In genomic region chrX:25523574-25523973, GRCh38 we compare ENCODE assay signal across 8 cellular contexts.
DNase-seq lines count a peak whose midpoint lies in the region; ATAC-seq and TF ChIP-seq lines count a peak whose summit lies in the region.

No MANE protein-coding gene starts in this region.

- DNase-seq in activated CD4-positive, alpha-beta T cell treated with anti-CD3 and anti-CD28 coated beads for 36 hours: peak; percentile 5
- no peak for DNase-seq in activated CD4-positive, alpha-beta T cell treated with anti-CD3 and anti-CD28 coated beads for 4 hours
- peak; percentile 56 for DNase-seq in NCI-H345 (lab: John Stamatoyannopoulos, UW)
- peak; percentile 38 for DNase-seq in dedifferentiated amniotic fluid mesenchymal stem cell (ENCODE audit: extremely low spot score)
- DNase-seq in osteocyte (ENCODE audit: extremely low spot score, unreplicated experiment): no peak
- no peak for DNase-seq in T-helper 17 cell
- DNase-seq in stimulated activated CD4-positive, alpha-beta T cell treated with anti-CD3 and anti-CD28 coated beads, Interleukin-2, amount 100 ng/mL, for 48 hours: no peak

- H3K4me1 Mint-ChIP-seq in activated CD4-positive, alpha-beta T cell treated with anti-CD3 and anti-CD28 coated beads for 36 hours: no peaks in the 10 kb centered on the region
- H3K4me1 Mint-ChIP-seq in osteocyte (ENCODE audit: unreplicated experiment) (peaks cover 1% of the 10 kb centered on the region), T-helper 17 cell (no peaks in the 10 kb centered on the region)

- ATAC-seq in activated CD4-positive, alpha-beta T cell treated with anti-CD3 and anti-CD28 coated beads for 36 hours: no peak
- ATAC-seq in T-helper 17 cell: no peak
- no peak for ATAC-seq in HG02678 (IDR thresholded peaks at IDR 0.05; ENCODE audit: unreplicated experiment)

- peak; percentile 52 for TF ChIP-seq CTCF in osteocyte (IDR thresholded peaks at IDR 0.05)

- no peaks in the 10 kb centered on the region for H3K36me3 Mint-ChIP-seq in activated CD4-positive, alpha-beta T cell treated with anti-CD3 and anti-CD28 coated beads for 36 hours (ENCODE audit: low read depth)
- H3K36me3 Mint-ChIP-seq in osteocyte (ENCODE audit: unreplicated experiment) (no peaks in the 10 kb centered on the region), T-helper 17 cell (ENCODE audit: low read depth) (no peaks in the 10 kb centered on the region)

- H3K4me3 Mint-ChIP-seq in activated CD4-positive, alpha-beta T cell treated with anti-CD3 and anti-CD28 coated beads for 36 hours: no peak overlapping the region
- no peak overlapping the region for H3K4me3 Mint-ChIP-seq in osteocyte (ENCODE audit: unreplicated experiment)
- H3K4me3 Mint-ChIP-seq in T-helper 17 cell: no peak overlapping the region

- intact Hi-C loops in activated CD4-positive, alpha-beta T cell treated with anti-CD3 and anti-CD28 coated beads for 36 hours (cut with DNase I, micrococcal nuclease): no loop called here

- H3K27ac Mint-ChIP-seq in activated CD4-positive, alpha-beta T cell treated with anti-CD3 and anti-CD28 coated beads for 36 hours: no peak overlapping the region
- H3K27ac Mint-ChIP-seq in osteocyte (ENCODE audit: unreplicated experiment): no peak overlapping the region
- no peak overlapping the region for H3K27ac Mint-ChIP-seq in T-helper 17 cell

- POLR2A ChIA-PET in activated CD4-positive, alpha-beta T cell treated with anti-CD3 and anti-CD28 coated beads for 36 hours (lab: Charles Lee): no interaction called here

- no peaks in the 10 kb centered on the region for H3K9me3 ChIP-seq in T-helper 17 cell (ENCODE audit: control insufficient read depth, low read length, poor library complexity, severe bottlenecking)

- H3K9me3 Mint-ChIP-seq in activated CD4-positive, alpha-beta T cell treated with anti-CD3 and anti-CD28 coated beads for 36 hours (ENCODE audit: low read depth): peaks cover 3% of the 10 kb centered on the region
- H3K9me3 Mint-ChIP-seq in osteocyte (ENCODE audit: unreplicated experiment): no peaks in the 10 kb centered on the region

- CTCF ChIA-PET in activated CD4-positive, alpha-beta T cell treated with anti-CD3 and anti-CD28 coated beads for 36 hours (lab: Charles Lee): no interaction called here

- H3K27me3 Mint-ChIP-seq in activated CD4-positive, alpha-beta T cell treated with anti-CD3 and anti-CD28 coated beads for 36 hours: no peaks in the 10 kb centered on the region
- H3K27me3 Mint-ChIP-seq in osteocyte (ENCODE audit: unreplicated experiment) (no peaks in the 10 kb centered on the region), T-helper 17 cell (no peaks in the 10 kb centered on the region)

Comparison
In these comparisons a context has a peak if more than half of its experiments do, and no peak if none do; other contexts are left out.
1. DNase-seq: peak in activated CD4-positive, alpha-beta T cell treated with anti-CD3 and anti-CD28 coated beads for 36 hours (single experiment), NCI-H345 (single experiment) and dedifferentiated amniotic fluid mesenchymal stem cell (single experiment); none in activated CD4-positive, alpha-beta T cell treated with anti-CD3 and anti-CD28 coated beads for 4 hours (0 of 2), osteocyte (single experiment), T-helper 17 cell (0 of 3) and stimulated activated CD4-positive, alpha-beta T cell treated with anti-CD3 and anti-CD28 coated beads, Interleukin-2, amount 100 ng/mL, for 48 hours (0 of 2).